In the genomic region with DNA sequence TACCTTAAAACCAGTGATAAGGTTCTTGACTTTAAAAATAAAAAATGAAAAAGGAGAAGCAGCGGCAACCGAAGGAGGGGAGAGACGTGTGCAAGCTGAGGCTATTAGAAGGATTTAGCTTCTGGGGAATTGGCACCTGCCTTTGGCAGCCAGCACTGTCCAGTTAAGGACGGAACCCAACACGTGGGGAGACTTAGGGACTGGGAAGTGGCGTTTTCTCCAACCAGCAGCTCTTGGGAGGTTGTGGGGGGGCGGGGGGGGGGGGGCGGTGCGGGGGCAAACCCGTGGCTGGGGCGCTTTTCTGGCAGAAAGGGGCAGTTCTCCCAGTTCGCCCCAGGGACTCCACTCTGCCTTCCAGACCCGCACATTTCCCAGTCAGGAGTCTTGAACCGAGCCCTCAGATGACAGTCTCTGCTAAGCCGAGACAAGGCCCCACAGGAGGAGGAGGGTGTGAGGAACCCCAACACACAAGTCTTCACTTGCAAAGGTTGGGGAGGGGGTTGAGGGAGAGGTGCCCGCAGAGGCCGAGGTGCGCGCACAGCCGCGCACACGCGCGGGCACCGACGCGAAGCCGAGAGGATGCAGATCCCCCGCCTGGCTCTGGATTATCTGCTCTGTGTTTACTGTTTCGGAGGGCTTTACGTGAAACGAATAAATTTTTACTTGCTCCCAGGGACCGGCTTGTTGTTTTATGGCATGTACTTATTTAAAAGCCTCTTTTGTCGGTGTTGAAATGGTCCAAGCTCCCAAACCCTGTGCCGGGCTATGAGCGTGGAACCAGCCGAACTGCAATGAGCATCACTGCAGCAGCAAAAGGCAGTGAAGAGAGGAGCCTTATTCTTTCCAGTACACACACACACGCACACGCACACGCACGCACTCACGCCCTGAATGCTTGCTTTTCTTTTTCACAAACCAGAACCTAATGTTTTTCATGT, we compare ENCODE assay signal across 8 cellular contexts.
A peak's percentile ranks its signal among the peaks of the same experiment; 100 is the strongest.
DNase-seq lines count a peak whose midpoint lies in the region; ATAC-seq lines count a peak whose summit lies in the region.

No MANE protein-coding gene starts in this region.

- ATAC-seq in left colon: peak; percentile 8
- no peak for ATAC-seq in GM19455 (IDR thresholded peaks at IDR 0.05; ENCODE audit: unreplicated experiment)

- DNase-seq in DMS79 treated with DMSO at 0.1 percent for 48 hours (lab: John Stamatoyannopoulos, UW) (peak; percentile 75), left colon (no peak), NCI-H1694 (lab: John Stamatoyannopoulos, UW) (no peak), HUDEP-2 (lab: John Stamatoyannopoulos, UW; ENCODE audit: unreplicated experiment in 76 of 76) (no peak)
- no peak for DNase-seq in activated naive CD4-positive, alpha-beta T cell treated with anti-CD3 and anti-CD28 coated beads, Interleukin-2, amount 10 ng/mL, durations not matched to agents 7 days and 5 days

- 3% methylated on average over 42 of the region's 42 CpGs for WGBS in thymus

- peaks cover 49% of the 10 kb centered on the region for H3K27me3 ChIP-seq in thymus (ENCODE audit: control insufficient read depth, insufficient read depth)

- no peaks in the 10 kb centered on the region for H3K4me1 ChIP-seq in thymus (ENCODE audit: control insufficient read depth, insufficient read depth, low read length)

- no peak overlapping the region for H3K27ac ChIP-seq in thymus (ENCODE audit: low read depth)

- H3K27ac Mint-ChIP-seq in IgD-negative memory B cell: peak overlapping the region; percentile 10 to 83 (median 23)
- H3K27ac Mint-ChIP-seq in activated naive CD4-positive, alpha-beta T cell treated with anti-CD3 and anti-CD28 coated beads, Interleukin-2, amount 10 ng/mL, durations not matched to agents 7 days and 5 days: no peak overlapping the region

- peaks cover 2 to 5% (median 3%) of the 10 kb centered on the region in 3 donors for H3K9me3 Mint-ChIP-seq in IgD-negative memory B cell
- no peaks in the 10 kb centered on the region for H3K9me3 Mint-ChIP-seq in activated naive CD4-positive, alpha-beta T cell treated with anti-CD3 and anti-CD28 coated beads, Interleukin-2, amount 10 ng/mL, durations not matched to agents 7 days and 5 days

- no peaks in the 10 kb centered on the region for H3K9me3 ChIP-seq in thymus (ENCODE audit: control insufficient read depth)

- peaks cover 52% of the 10 kb centered on the region for H3K27me3 Mint-ChIP-seq in IgD-negative memory B cell
- H3K27me3 Mint-ChIP-seq in activated naive CD4-positive, alpha-beta T cell treated with anti-CD3 and anti-CD28 coated beads, Interleukin-2, amount 10 ng/mL, durations not matched to agents 7 days and 5 days: peaks cover 69% of the 10 kb centered on the region

- peak overlapping the region; percentile 1 for H3K4me3 ChIP-seq in thymus (ENCODE audit: low read length)

- peaks cover 26 to 45% (median 38%) of the 10 kb centered on the region in 3 donors for H3K4me1 Mint-ChIP-seq in IgD-negative memory B cell
- H3K4me1 Mint-ChIP-seq in activated naive CD4-positive, alpha-beta T cell treated with anti-CD3 and anti-CD28 coated beads, Interleukin-2, amount 10 ng/mL, durations not matched to agents 7 days and 5 days: peaks cover 44% of the 10 kb centered on the region

- H3K36me3 ChIP-seq in thymus (ENCODE audit: control insufficient read depth, insufficient read depth): no peaks in the 10 kb centered on the region

- H3K4me3 Mint-ChIP-seq in IgD-negative memory B cell: peak overlapping the region; percentile 73 to 93 (median 88)
- H3K4me3 Mint-ChIP-seq in activated naive CD4-positive, alpha-beta T cell treated with anti-CD3 and anti-CD28 coated beads, Interleukin-2, amount 10 ng/mL, durations not matched to agents 7 days and 5 days: peak overlapping the region; percentile 53

- CTCF ChIA-PET in activated naive CD4-positive, alpha-beta T cell treated with anti-CD3 and anti-CD28 coated beads, Interleukin-2, amount 10 ng/mL, durations not matched to agents 7 days and 5 days (lab: Charles Lee): interaction anchor here (0.9 to 1.5 kb wide), 7 partner anchors 8 to 1694 kb away, joined by 3 to 10 read pairs (median 4); no protein-coding TSS in a partner anchor

- H3K36me3 Mint-ChIP-seq in IgD-negative memory B cell: no peaks in the 10 kb centered on the region
- H3K36me3 Mint-ChIP-seq in activated naive CD4-positive, alpha-beta T cell treated with anti-CD3 and anti-CD28 coated beads, Interleukin-2, amount 10 ng/mL, durations not matched to agents 7 days and 5 days: peaks cover 8% of the 10 kb centered on the region

- intact Hi-C loops in left colon (cut with DNase I, micrococcal nuclease): loop anchor here in 1 of 2 donors (5.0 to 10.0 kb wide), 2 partner anchors 421 to 1043 kb away; partner anchors contain the start of gene ISL1
